In the genomic region with DNA sequence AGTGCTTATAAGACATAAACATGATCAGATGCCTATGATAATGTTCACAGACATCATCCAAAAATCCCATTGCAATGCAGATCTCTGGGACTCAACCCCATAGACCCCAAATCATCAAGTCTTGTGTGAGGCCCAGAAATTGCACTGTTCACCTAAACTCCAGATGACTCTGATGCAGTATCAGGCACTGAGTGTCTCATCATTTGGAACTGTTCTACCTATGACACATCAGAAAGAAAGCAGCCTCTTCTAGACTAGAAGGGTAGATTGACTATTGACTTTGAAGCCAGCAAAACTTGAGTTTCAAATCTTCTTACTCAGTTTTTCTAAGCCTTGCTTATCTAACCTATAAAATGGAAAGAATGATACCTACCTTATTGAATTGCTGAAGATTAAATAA, we compare ENCODE assay signal across 33 cellular contexts. TPM values are rescaled to one million over a fixed set of nuclear protein-coding genes. Genes with fewer than 3 reads are reported as not detected.
"Had no signal": no experiment of that assay in that cellular context is flagged by ENCODE, and none has a peak within 500 bp of the region (broad histone marks: within the 10 kb centered on the region; RNA-seq: fewer than 3 reads in every experiment).

No MANE protein-coding gene starts in this region.

- H3K27ac ChIP-seq: esophagus squamous epithelium, gastroesophageal sphincter, heart left ventricle, left lung, lower lobe of right lung, prostate gland, sigmoid colon, upper lobe of left lung, vagina had no signal

- H3K4me3 ChIP-seq: esophagus squamous epithelium, gastroesophageal sphincter, heart left ventricle, left lung, lower lobe of right lung, prostate gland, sigmoid colon, upper lobe of left lung, vagina had no signal

- H3K36me3 ChIP-seq: esophagus squamous epithelium, gastroesophageal sphincter, heart left ventricle, left lung, lower lobe of right lung, prostate gland, sigmoid colon, upper lobe of left lung, vagina had no signal

- H3K27me3 ChIP-seq: gastroesophageal sphincter, heart left ventricle, left lung, sigmoid colon, upper lobe of left lung, vagina had no signal

- H3K4me1 ChIP-seq: gastroesophageal sphincter, heart left ventricle, left lung, lower lobe of right lung, prostate gland, sigmoid colon, upper lobe of left lung, vagina had no signal

- H3K9me3 ChIP-seq: esophagus squamous epithelium, gastroesophageal sphincter, heart left ventricle, lower lobe of right lung, prostate gland, sigmoid colon, upper lobe of left lung, vagina had no signal

- DNase-seq: activated CD4-positive, alpha-beta memory T cell treated with anti-CD3 and anti-CD28 coated beads for 36 hours; activated CD4-positive, alpha-beta T cell treated with anti-CD3 and anti-CD28 coated beads, Interleukin-2, amount 10 ng/mL, durations not matched to agents 24 days and 14 days; activated CD4-positive, CD25-positive, alpha-beta regulatory T cell treated with anti-CD3 and anti-CD28 coated beads, Interleukin-2, amount 50 U/mL, for 72 hours; activated CD8-positive, alpha-beta memory T cell treated with anti-CD3 and anti-CD28 coated beads, Interleukin-2, amount 50 U/mL, for 48 hours; activated gamma-delta T cell; activated naive CD4-positive, alpha-beta T cell treated with anti-CD3 and anti-CD28 coated beads, Interleukin-2, amount 10 ng/mL, durations not matched to agents 7 days and 5 days; activated naive CD8-positive, alpha-beta T cell treated with anti-CD3 and anti-CD28 coated beads, Interleukin-2, amount 10 ng/mL, durations not matched to agents 7 days and 5 days; activated T-cell treated with anti-CD3 and anti-CD28 coated beads, Interleukin-2, amount 50 U/mL, for 24 hours; amniotic stem cell; central memory CD4-positive, alpha-beta T cell; esophagus squamous epithelium; heart left ventricle; hypothalamus; immature natural killer cell; kidney glomerular epithelial cell; left lung; lower lobe of right lung; mesendoderm; retina; sigmoid colon; small intestine; stimulated activated CD4-positive, alpha-beta T cell treated with anti-CD3 and anti-CD28 coated beads, Interleukin-4, amount 100 ng/mL, for 4 hours; stimulated activated CD8-positive, alpha-beta memory T cell treated with anti-CD3 and anti-CD28 coated beads, Interleukin-4, amount 100 ng/mL, for 48 hours; stimulated activated naive CD8-positive, alpha-beta T cell treated with anti-CD3 and anti-CD28 coated beads, Interleukin-15, amount 100 ng/mL, for 72 hours; substantia nigra; T-helper 17 cell; T1000; upper lobe of left lung had no signal

RNA-seq across cellular contexts. Expression of gene PAPPA, which starts 58.7 kb away (rescaled TPM):
- total RNA-seq: activated CD4-positive, alpha-beta memory T cell treated with anti-CD3 and anti-CD28 coated beads for 36 hours; activated CD4-positive, alpha-beta T cell treated with anti-CD3 and anti-CD28 coated beads, Interleukin-2, amount 10 ng/mL, durations not matched to agents 24 days and 14 days; activated CD8-positive, alpha-beta memory T cell treated with anti-CD3 and anti-CD28 coated beads for 36 hours; activated naive CD8-positive, alpha-beta T cell treated with anti-CD3 and anti-CD28 coated beads, Interleukin-2, amount 10 ng/mL, durations not matched to agents 7 days and 5 days; natural killer cell treated with Interleukin-12 subunit alpha and Interleukin-12 subunit beta and Interleukin-15 and Interleukin-18, amount 100 ng/mL, for 72 hours had no signal
- polyA plus RNA-seq: immature natural killer cell had no signal
